25 cellular contexts compared by ENCODE assay signal in genomic region chr2:221360742-221361141, GRCh38.
"Had no signal": no experiment of that assay in that cellular context is flagged by ENCODE, and none has a peak within 500 bp of the region (broad histone marks: within the 10 kb centered on the region; RNA-seq: fewer than 3 reads in every experiment).

No MANE protein-coding gene starts in this region.

- H3K4me1 ChIP-seq: SJSA1 had no signal

- H3K27ac ChIP-seq: SJSA1, SK-N-MC had no signal

- H3K36me3 ChIP-seq: MG63, SJSA1 had no signal

- H3K27me3 ChIP-seq: MG63, SJSA1 had no signal

- H3K4me3 ChIP-seq: MG63, SJSA1, SK-N-MC had no signal

- ATAC-seq: HepG2 had no signal

- DNase-seq: IMR-90, Karpas-422, KG1, MG63, NCI-H1092, NCI-H1105 treated with DMSO at 0.1 percent for 48 hours, NCI-H1417 treated with DMSO at 0.1 percent for 48 hours, NCI-H146, NCI-H1694 treated with DMSO at 0.1 percent for 48 hours, NCI-H1930, NCI-H2081 treated with DMSO at 0.1 percent for 48 hours, NCI-H2171, NCI-H226, NCI-H446, NCI-H510A, NCI-H524 treated with DMSO at 0.1 percent for 48 hours, NCI-H69, NCI-H774, Right ventricle myocardium superior, RPMI8226, SIG-M5, SW 1271 had no signal

- H3K9me3 ChIP-seq: MG63, SJSA1 had no signal
